Comparison of ENCODE assay signal across 9 cellular contexts in genomic region chr9:124202447-124202971, GRCh38. TPM values are rescaled to one million over a fixed set of nuclear protein-coding genes. Genes with fewer than 3 reads are reported as not detected.
DNase-seq lines count a peak whose midpoint lies in the region; ATAC-seq and TF ChIP-seq lines count a peak whose summit lies in the region.
"Had no signal": no experiment of that assay in that cellular context is flagged by ENCODE, and none has a peak within 500 bp of the region (broad histone marks: within the 10 kb centered on the region; RNA-seq: fewer than 3 reads in every experiment).

No MANE protein-coding gene starts in this region.

- no peak overlapping the region for H2AK5ac ChIP-seq in neuronal stem cell (ENCODE audit: low read depth, low read length)

- H2AFZ ChIP-seq in neuronal stem cell (ENCODE audit: low read length), result no peak overlapping the region

- no peak overlapping the region for H3K18ac ChIP-seq in neuronal stem cell (ENCODE audit: low read length)

- H3K14ac ChIP-seq in neuronal stem cell (ENCODE audit: low read length), result no peak overlapping the region

- H3K27me3 Mint-ChIP-seq in naive B cell, result no peaks in the 10 kb centered on the region

- TF ChIP-seq EP300 in ovary (IDR thresholded peaks at IDR 0.05), result no peak

- no peak overlapping the region for H3K9ac ChIP-seq in neuronal stem cell (ENCODE audit: low read depth, low read length, poor library complexity)

- H3K23ac ChIP-seq in neuronal stem cell (ENCODE audit: low read depth, low read length, poor library complexity), result no peak overlapping the region

- H3K79me1 ChIP-seq in neuronal stem cell (ENCODE audit: low read depth, low read length), result no peaks in the 10 kb centered on the region

- intact Hi-C loops in ovary (cut with DNase I), result no loop called here

- no peak overlapping the region for H2BK15ac ChIP-seq in neuronal stem cell (ENCODE audit: low read length)

- no CpG with 5 or more reads among the region's 5 CpGs for WGBS in neuronal stem cell (ENCODE audit: extremely low coverage in 2 of 2, insufficient read length in 2 of 2, insufficient replicate concordance in 1 of 2), 2 donors
- 56 to 67% (median 62%) methylated on average over 5 of the region's 5 CpGs for WGBS in ovary, 3 donors

- H4K91ac ChIP-seq in neuronal stem cell (ENCODE audit: low read depth, low read length, poor library complexity), result no peak overlapping the region

- no peaks in the 10 kb centered on the region for H3K9me3 ChIP-seq in Peyer's patch
- H3K9me3 ChIP-seq in neuronal stem cell (replicated peaks in 1 of 2; ENCODE audit: control insufficient read depth in 2 of 2, insufficient read depth in 1 of 2, low read depth in 1 of 2, low read length in 2 of 2), result peaks cover 5 to 7% of the 10 kb centered on the region in 2 donors
- H3K9me3 ChIP-seq in ovary, result no peaks in the 10 kb centered on the region
- H3K9me3 ChIP-seq: SJSA1 had no signal

- peak in 2 of 3 donors; percentile 84 to 87 for DNase-seq in Peyer's patch
- DNase-seq in activated effector memory CD4-positive, alpha-beta T cell treated with anti-CD3 and anti-CD28 coated beads, Interleukin-2, amount 50 U/mL, for 16 hours, result peak; percentile 93
- DNase-seq in naive B cell, result peak; percentile 88
- no peak for DNase-seq in neuronal stem cell (ENCODE audit: low spot score)
- no peak for DNase-seq in ovary
- no peak for DNase-seq in NCI-H187 (lab: John Stamatoyannopoulos, UW)

- H3K9me3 Mint-ChIP-seq in naive B cell, result peaks cover 0 to 3% (median 0%) of the 10 kb centered on the region in 7 donors

- no peaks in the 10 kb centered on the region for H3K27me3 ChIP-seq in Peyer's patch
- H3K27me3 ChIP-seq in neuronal stem cell (ENCODE audit: control insufficient read depth in 3 of 3, insufficient read depth in 3 of 3, low read depth in 1 of 3, low read length in 3 of 3), result no peaks in the 10 kb centered on the region
- no peaks in the 10 kb centered on the region for H3K27me3 ChIP-seq in ovary
- H3K27me3 ChIP-seq: SJSA1 had no signal

- peak overlapping the region in 2 of 4 donors; percentile 17 to 70 for H3K27ac ChIP-seq in Peyer's patch
- no peak overlapping the region for H3K27ac ChIP-seq in neuronal stem cell (replicated peaks; ENCODE audit: low read length)
- H3K27ac ChIP-seq in ovary, result no peak overlapping the region
- H3K27ac ChIP-seq: SJSA1 had no signal

- no peak overlapping the region for H3K4ac ChIP-seq in neuronal stem cell (ENCODE audit: low read length)

- H4K8ac ChIP-seq in neuronal stem cell (ENCODE audit: low read depth, low read length), result no peak overlapping the region

- no peaks in the 10 kb centered on the region for H3K36me3 Mint-ChIP-seq in naive B cell

- H3K4me2 ChIP-seq in neuronal stem cell (ENCODE audit: insufficient read depth, low read length, poor library complexity, severe bottlenecking), result no peak overlapping the region

- no peak for TF ChIP-seq POLR2A in Peyer's patch (IDR thresholded peaks at IDR 0.05)
- no peak for TF ChIP-seq POLR2A in ovary (IDR thresholded peaks at IDR 0.05)

- no peak overlapping the region for H2BK120ac ChIP-seq in neuronal stem cell (ENCODE audit: low read depth, low read length)

- H3K4me1 ChIP-seq in Peyer's patch (peaks cover 0 to 30% (median 11%) of the 10 kb centered on the region in 4 donors), neuronal stem cell (ENCODE audit: control insufficient read depth in 2 of 2, insufficient read depth in 1 of 2, low read depth in 1 of 2, low read length in 2 of 2) (no peaks in the 10 kb centered on the region), ovary (ENCODE audit: insufficient read depth) (no peaks in the 10 kb centered on the region)

- H2BK12ac ChIP-seq in neuronal stem cell (ENCODE audit: low read length), result no peak overlapping the region

- H3K36me3 ChIP-seq in Peyer's patch, result no peaks in the 10 kb centered on the region
- H3K36me3 ChIP-seq in neuronal stem cell (replicated peaks in 1 of 2; ENCODE audit: control insufficient read depth in 2 of 2, insufficient read depth in 2 of 2, low read length in 2 of 2), result no peaks in the 10 kb centered on the region
- no peaks in the 10 kb centered on the region for H3K36me3 ChIP-seq in ovary
- H3K36me3 ChIP-seq: SJSA1 had no signal

- TF ChIP-seq CTCF in Peyer's patch (IDR thresholded peaks at IDR 0.05), result no peak
- TF ChIP-seq CTCF in ovary (IDR thresholded peaks at IDR 0.05), result no peak

- H2BK5ac ChIP-seq in neuronal stem cell (ENCODE audit: low read length), result no peak overlapping the region

- peak; percentile 74 for ATAC-seq in GM18520 (IDR thresholded peaks at IDR 0.05; ENCODE audit: unreplicated experiment)
- peak; percentile 81 for ATAC-seq in HG02943 (IDR thresholded peaks at IDR 0.05; ENCODE audit: low read depth, unreplicated experiment)
- peak; percentile 96 for ATAC-seq in naive B cell (ENCODE audit: low read depth in 2 of 2)

- peaks cover 70 to 96% (median 86%) of the 10 kb centered on the region in 3 donors for H3K4me1 Mint-ChIP-seq in naive B cell

- H3K4me3 Mint-ChIP-seq in naive B cell, result peak overlapping the region; percentile 41 to 92 (median 85)

- peak overlapping the region; percentile 72 to 95 (median 92) for H3K27ac Mint-ChIP-seq in naive B cell

- H3K4me3 ChIP-seq in Peyer's patch (no peak overlapping the region), neuronal stem cell (ENCODE audit: low read length in 2 of 2) (no peak overlapping the region), ovary (no peak overlapping the region)
- H3K4me3 ChIP-seq: SJSA1 had no signal

RNA-seq across cellular contexts. Expression of gene NEK6, which starts 55.2 kb away (rescaled TPM):
- total RNA-seq in Peyer's patch (10 to 100 TPM; 38.4 to 77.6 (median 46.9) TPM), ovary (10 to 100 TPM in 5 of 7 donors, 1 to 10 TPM in 2; 7.2 to 45.1 (median 22.8) TPM)
- polyA plus RNA-seq in naive B cell (ENCODE audit: low read depth in 6 of 6) (10 to 100 TPM in 2 of 6 donors, 1 to 10 TPM in 4; 4.5 to 15.2 (median 8.0) TPM), ovary (10 to 100 TPM in 1 of 2 donors, 1 to 10 TPM in 1; 7.6 to 23.0 TPM)
- 43.4 TPM for polyA plus RNA-seq in neuronal stem cell (2013, experiment 1 of 2)
- polyA plus RNA-seq in neuronal stem cell (2013, experiment 2 of 2), result 43.4 TPM

Comparison
In these comparisons a context has a peak if more than half of its experiments do, and no peak if none do; other contexts are left out.
1. DNase-seq: peak in Peyer's patch (2 of 3), activated effector memory CD4-positive, alpha-beta T cell treated with anti-CD3 and anti-CD28 coated beads, Interleukin-2, amount 50 U/mL, for 16 hours (single experiment) and naive B cell (single experiment); none in neuronal stem cell (single experiment), ovary (0 of 5) and NCI-H187 (0 of 2).
2. Peak in every context shown above with its lines, with median percentiles within 50 percentile points of each other: ATAC-seq.